ENCODE assay signal across 15 cellular contexts in genomic region chr9:76161103-76161502, GRCh38.
DNase-seq lines count a peak whose midpoint lies in the region; ATAC-seq and TF ChIP-seq lines count a peak whose summit lies in the region.
"Had no signal": no experiment of that assay in that cellular context is flagged by ENCODE, and none has a peak within 500 bp of the region (broad histone marks: within the 10 kb centered on the region; RNA-seq: fewer than 3 reads in every experiment).

No MANE protein-coding gene starts in this region.

- no peak overlapping the region for H3K4me3 Mint-ChIP-seq in endodermal cell
- H3K4me3 Mint-ChIP-seq: stimulated activated naive CD8-positive, alpha-beta T cell treated with anti-CD3 and anti-CD28 coated beads, Interleukin-15, Interleukin-2, amounts not matched to agents 100 ng/mL and 50 ng/mL, for 24 hours had no signal

- H3K4me2 ChIP-seq in neural cell (ENCODE audit: low read length): no peak overlapping the region

- no peaks in the 10 kb centered on the region for H3K9me3 Mint-ChIP-seq in endodermal cell
- H3K9me3 Mint-ChIP-seq: activated T-helper 2 cell treated with anti-CD3 and anti-CD28 coated beads, Interferon-gamma antibody, Interleukin-2, Interleukin-4, amounts not matched to agents 10 μg/mL and 5 μg/mL and 100 μg/mL, durations not matched to agents 14 hours and 24 hours and 36 hours; stimulated activated naive CD8-positive, alpha-beta T cell treated with anti-CD3 and anti-CD28 coated beads, Interleukin-15, Interleukin-2, amounts not matched to agents 100 ng/mL and 50 ng/mL, for 24 hours had no signal

- no peaks in the 10 kb centered on the region for H3K9me3 ChIP-seq in endodermal cell (ENCODE audit: control insufficient read depth, low read length)
- no peaks in the 10 kb centered on the region for H3K9me3 ChIP-seq in neural cell (ENCODE audit: low read length)
- H3K9me3 ChIP-seq: gastrocnemius medialis had no signal

- no peak overlapping the region for H3K27ac Mint-ChIP-seq in endodermal cell
- H3K27ac Mint-ChIP-seq: activated T-helper 2 cell treated with anti-CD3 and anti-CD28 coated beads, Interferon-gamma antibody, Interleukin-2, Interleukin-4, amounts not matched to agents 10 μg/mL and 5 μg/mL and 100 μg/mL, durations not matched to agents 14 hours and 24 hours and 36 hours; stimulated activated naive CD8-positive, alpha-beta T cell treated with anti-CD3 and anti-CD28 coated beads, Interleukin-15, Interleukin-2, amounts not matched to agents 100 ng/mL and 50 ng/mL, for 24 hours had no signal

- TF ChIP-seq CTCF in endodermal cell (conservative IDR thresholded peaks at IDR 0.05): peak; percentile 30
- TF ChIP-seq CTCF in neural cell (IDR thresholded peaks at IDR 0.05; ENCODE audit: poor library complexity, severe bottlenecking): no peak

- no peak for ATAC-seq in stimulated activated naive CD8-positive, alpha-beta T cell treated with anti-CD3 and anti-CD28 coated beads, Interleukin-15, Interleukin-2, amounts not matched to agents 100 U/mL and 50 U/mL, for 24 hours
- no peak for ATAC-seq in HG02571 (IDR thresholded peaks at IDR 0.05; ENCODE audit: unreplicated experiment)
- no peak for ATAC-seq in HG02623 (IDR thresholded peaks at IDR 0.05; ENCODE audit: unreplicated experiment)
- ATAC-seq: gastrocnemius medialis had no signal

- H3K4me3 ChIP-seq in endodermal cell (ENCODE audit: low read length) (no peak overlapping the region), neural cell (ENCODE audit: low read length) (no peak overlapping the region)
- H3K4me3 ChIP-seq: gastrocnemius medialis had no signal

- H3F3A ChIP-seq in neural cell (ENCODE audit: insufficient read depth, low read length, poor library complexity, severe bottlenecking): no peaks in the 10 kb centered on the region

- DNase-seq in DMS79 (lab: John Stamatoyannopoulos, UW) (peak; percentile 8), NCI-H146 treated with DMSO at 0.1 percent for 48 hours (lab: John Stamatoyannopoulos, UW; ENCODE audit: unreplicated experiment) (peak; percentile 8), endodermal cell (no peak), superior temporal gyrus (ENCODE audit: extremely low spot score) (no peak)
- no peak for DNase-seq in stimulated activated naive CD8-positive, alpha-beta T cell treated with anti-CD3 and anti-CD28 coated beads, Interleukin-15, Interleukin-2, amounts not matched to agents 100 U/mL and 50 U/mL, for 24 hours
- DNase-seq: cerebellar nuclear complex, gastrocnemius medialis, GDM1, KG1, NCI-H1694 had no signal

- peaks cover 13% of the 10 kb centered on the region for H3K27me3 ChIP-seq in endodermal cell (ENCODE audit: control insufficient read depth, insufficient read depth, low read length, poor library complexity, severe bottlenecking)
- H3K27me3 ChIP-seq in neural cell (ENCODE audit: insufficient read depth, low read depth, low read length): no peaks in the 10 kb centered on the region
- H3K27me3 ChIP-seq: gastrocnemius medialis had no signal

- H4K20me1 ChIP-seq in neural cell (ENCODE audit: insufficient read depth): no peaks in the 10 kb centered on the region

- H2AFZ ChIP-seq in neural cell (ENCODE audit: low read depth, low read length): no peak overlapping the region

- TF ChIP-seq RAD21 in neural cell (conservative IDR thresholded peaks at IDR 0.05): no peak

- no peak for TF ChIP-seq EP300 in neural cell (conservative IDR thresholded peaks at IDR 0.05; ENCODE audit: poor library complexity, severe bottlenecking)

- H3K4me1 Mint-ChIP-seq in endodermal cell: peaks cover 35% of the 10 kb centered on the region

- 72 to 73% methylated on average over 3 to 5 of the region's 5 CpGs for WGBS in endodermal cell (ENCODE audit: insufficient coverage in 1 of 2, insufficient read length in 1 of 2), 2 experiments

- no peaks in the 10 kb centered on the region for H3K36me3 Mint-ChIP-seq in endodermal cell (ENCODE audit: low read depth)

- peaks cover 9% of the 10 kb centered on the region for H3K4me1 ChIP-seq in endodermal cell (ENCODE audit: control insufficient read depth, insufficient read depth, low read length)

- peaks cover 14% of the 10 kb centered on the region for H3K27me3 Mint-ChIP-seq in endodermal cell (ENCODE audit: insufficient read depth)
- H3K27me3 Mint-ChIP-seq: stimulated activated naive CD8-positive, alpha-beta T cell treated with anti-CD3 and anti-CD28 coated beads, Interleukin-15, Interleukin-2, amounts not matched to agents 100 ng/mL and 50 ng/mL, for 24 hours had no signal

- H3K79me2 ChIP-seq in neural cell (replicated peaks; ENCODE audit: insufficient read depth, low read length): no peaks in the 10 kb centered on the region

- H3K9ac ChIP-seq in endodermal cell (ENCODE audit: extremely low read depth, low read length, poor library complexity, severe bottlenecking) (no peak overlapping the region), neural cell (ENCODE audit: low read length) (no peak overlapping the region)

- H3K9me2 ChIP-seq in neural cell (ENCODE audit: insufficient read depth, low read length): no peaks in the 10 kb centered on the region

- H3K27ac ChIP-seq in endodermal cell (ENCODE audit: low read depth, low read length) (no peak overlapping the region), neural cell (ENCODE audit: low read length) (no peak overlapping the region)
- H3K27ac ChIP-seq: gastrocnemius medialis had no signal

- H3K36me3 ChIP-seq in endodermal cell (ENCODE audit: control insufficient read depth, insufficient read depth, low read length) (no peaks in the 10 kb centered on the region), neural cell (ENCODE audit: insufficient read depth, low read length) (no peaks in the 10 kb centered on the region)

TF ChIP-seq in neural cell, 6 proteins besides CTCF, POLR2A, EP300 and RAD21:
- TF ChIP-seq POLR2AphosphoS5 (IDR thresholded peaks at IDR 0.05): peak; percentile 54
- no peak for TF ChIP-seq EZH2 (IDR thresholded peaks at IDR 0.05; ENCODE audit: borderline replicate concordance, insufficient read depth, low read length, poor library complexity, severe bottlenecking)
TF ChIP-seq in neural cell: peak in this region for 1.

Comparison
In these comparisons a context has a peak if more than half of its experiments do, and no peak if none do; other contexts are left out.
1. DNase-seq: peak in DMS79 (single experiment) and NCI-H146 treated with DMSO at 0.1 percent for 48 hours (single experiment); none in endodermal cell (single experiment), superior temporal gyrus (single experiment) and stimulated activated naive CD8-positive, alpha-beta T cell treated with anti-CD3 and anti-CD28 coated beads, Interleukin-15, Interleukin-2, amounts not matched to agents 100 U/mL and 50 U/mL, for 24 hours (single experiment).